Comparison of ENCODE assay signal across 8 cellular contexts in the genomic region with DNA sequence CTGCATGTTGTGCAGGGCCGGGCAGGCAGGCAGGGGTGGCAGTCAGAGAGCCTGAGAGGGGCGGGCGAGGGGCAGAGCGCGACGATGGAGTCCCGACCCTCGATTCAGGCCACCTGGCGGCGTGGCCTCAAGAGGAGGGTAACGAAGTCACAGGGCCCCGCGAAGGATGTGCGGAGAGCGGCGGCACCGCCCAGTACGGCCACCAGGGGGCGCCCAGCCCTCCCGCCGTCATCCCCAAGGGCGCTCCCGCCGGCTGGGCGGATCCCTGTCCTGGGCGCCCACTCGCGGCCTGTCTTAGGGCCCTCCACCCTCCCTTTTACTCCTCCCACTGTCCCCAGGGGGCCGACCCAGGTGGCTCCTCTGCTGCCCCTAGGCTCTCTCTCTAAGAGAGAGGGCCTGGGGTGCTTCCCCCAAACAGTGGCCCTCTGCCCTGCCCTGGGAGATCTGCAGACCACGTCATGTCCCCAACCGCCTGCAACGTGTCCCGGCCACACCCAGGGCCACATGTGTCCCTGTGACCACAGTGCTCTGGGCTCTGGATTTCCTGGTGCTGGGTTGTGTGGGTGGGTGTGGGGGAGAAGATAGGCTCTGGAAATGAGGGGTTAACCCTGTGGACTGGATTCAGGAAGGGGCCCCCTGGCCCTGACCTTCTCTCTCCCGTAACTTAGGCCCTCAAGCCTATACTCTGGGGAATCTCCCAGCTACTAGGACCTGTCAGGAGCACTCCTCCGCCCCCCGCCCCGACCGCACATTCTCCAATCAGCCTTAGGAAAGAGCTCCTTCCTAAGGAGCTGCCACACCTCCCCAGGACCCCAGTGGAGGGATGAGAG. TPM values are rescaled to one million over a fixed set of nuclear protein-coding genes. Genes with fewer than 3 reads are reported as not detected.
DNase-seq lines count a peak whose midpoint lies in the region; ATAC-seq and TF ChIP-seq lines count a peak whose summit lies in the region.

No MANE protein-coding gene starts in this region.

- H2AFZ ChIP-seq in parathyroid adenoma, result peak overlapping the region; percentile 78

- peak overlapping the region; percentile 45 for H3K4me2 ChIP-seq in parathyroid adenoma (ENCODE audit: low read length)

- in situ Hi-C loops in KBM-7 (cut with MboI; ENCODE audit: low pct_unique_long_range_greater_than_20kb, low sequenced_read_pairs), result no loop called here

- peak; percentile 73 for ATAC-seq in GM21526 (IDR thresholded peaks at IDR 0.05; ENCODE audit: low FRiP score, unreplicated experiment)

- TF ChIP-seq POLR2A in thyroid gland (IDR thresholded peaks at IDR 0.05), result peak in 1 of 2 donors; percentile 15

- no peaks in the 10 kb centered on the region for H3K36me3 ChIP-seq in SJSA1
- H3K36me3 ChIP-seq in parathyroid adenoma (ENCODE audit: control insufficient read depth, insufficient read depth, low read length), result no peaks in the 10 kb centered on the region
- H3K36me3 ChIP-seq in thyroid gland, result no peaks in the 10 kb centered on the region

- TF ChIP-seq CTCF in parathyroid adenoma (IDR thresholded peaks at IDR 0.05) (peak; percentile 96), thyroid gland (IDR thresholded peaks at IDR 0.05) (peak; percentile 82 to 99 (median 97))

- H3K4me1 ChIP-seq in SJSA1 (replicated peaks), result peaks cover 8% of the 10 kb centered on the region
- no peaks in the 10 kb centered on the region for H3K4me1 ChIP-seq in parathyroid adenoma
- peaks cover 10 to 11% of the 10 kb centered on the region in 2 donors for H3K4me1 ChIP-seq in thyroid gland

- 26% methylated on average over 20 of the region's 38 CpGs; no CpG with 5 or more reads in 1 of the 2 donors for WGBS in thyroid gland, 2 donors

- DNase-seq in DMS153 (lab: John Stamatoyannopoulos, UW) (peak; percentile 34), KBM-7 (peak; percentile 93), SJSA1 (ENCODE audit: low read depth in 1 of 2, low spot score in 2 of 2) (peak; percentile 79 to 80), globus pallidus (ENCODE audit: low spot score) (peak; percentile 51), thyroid gland (peak; percentile 74)
- peak; percentile 85 for DNase-seq in activated naive CD4-positive, alpha-beta T cell treated with Interleukin-2 at 50 U/mL for 16 hours

- H3K9me3 ChIP-seq in SJSA1 (replicated peaks) (no peaks in the 10 kb centered on the region), parathyroid adenoma (ENCODE audit: control insufficient read depth, low read length) (no peaks in the 10 kb centered on the region), thyroid gland (no peaks in the 10 kb centered on the region)

- H3K4me3 ChIP-seq in SJSA1 (no peak overlapping the region), parathyroid adenoma (ENCODE audit: low read depth, low read length) (no peak overlapping the region), thyroid gland (replicated peaks in 1 of 3) (peak overlapping the region in 1 of 3 donors; percentile 5)

- intact Hi-C loops in thyroid gland (cut with DNase I), result loop anchor here (5.0 to 10.0 kb wide), 2 partner anchors 49 to 241 kb away; partner anchors contain the start of gene ESRP2

- no peak overlapping the region for H3K9ac ChIP-seq in parathyroid adenoma

- H3K27me3 ChIP-seq in SJSA1 (replicated peaks) (no peaks in the 10 kb centered on the region), parathyroid adenoma (ENCODE audit: control insufficient read depth, insufficient read depth, low read length) (no peaks in the 10 kb centered on the region), thyroid gland (no peaks in the 10 kb centered on the region)

- H3K79me2 ChIP-seq in parathyroid adenoma, result no peaks in the 10 kb centered on the region

- H3K27ac ChIP-seq in SJSA1, result no peak overlapping the region
- peak overlapping the region; percentile 11 for H3K27ac ChIP-seq in parathyroid adenoma
- peak overlapping the region in 2 of 3 donors; percentile 7 to 46 for H3K27ac ChIP-seq in thyroid gland

RNA-seq across cellular contexts. Expression of gene DPEP2, which starts 5.9 kb away (rescaled TPM):
- 0.18 TPM in 1 of 2 replicates, not detected in the other for total RNA-seq in SJSA1 (2014; rRNA removed; shearing (Covaris generic))
- total RNA-seq in thyroid gland, result 1 to 10 TPM in 3 of 4 donors, under 1 TPM in 1; 0.22 to 2.5 (median 2.1) TPM

RNA-seq across cellular contexts. Expression of gene DPEP3, which starts 13.1 kb away (rescaled TPM):
- total RNA-seq in SJSA1 (2014; rRNA removed; shearing (Covaris generic)), result not detected in 2 replicates
- under 1 TPM in 2 of 4 donors, not detected in 2; 0.11 to 0.40 TPM for total RNA-seq in thyroid gland

RNA-seq across cellular contexts. Expression of gene DPEP2NB, which starts 22.3 kb away (rescaled TPM):
- not detected in 2 replicates for total RNA-seq in SJSA1 (2014; rRNA removed; shearing (Covaris generic))
- not detected for total RNA-seq in thyroid gland

RNA-seq across cellular contexts. Expression of gene SLC12A4, which starts 25.0 kb away (rescaled TPM):
- total RNA-seq in SJSA1 (2014; rRNA removed; shearing (Covaris generic)), result 62.9 and 87.8 TPM in 2 replicates
- 10 to 100 TPM; 47.0 to 65.1 (median 51.7) TPM for total RNA-seq in thyroid gland

RNA-seq across cellular contexts. Expression of gene DDX28, which starts 29.6 kb away (rescaled TPM):
- 13.1 and 13.2 TPM in 2 replicates for total RNA-seq in SJSA1 (2014; rRNA removed; shearing (Covaris generic))
- 10 to 100 TPM in 1 of 4 donors, 1 to 10 TPM in 3; 4.2 to 10.0 (median 6.6) TPM for total RNA-seq in thyroid gland

Comparison
In these comparisons a context has a peak if more than half of its experiments do, and no peak if none do; other contexts are left out.
1. DNase-seq: peak in every context shown above with its lines; median percentile 93 in KBM-7; 85 in activated naive CD4-positive, alpha-beta T cell treated with Interleukin-2 at 50 U/mL for 16 hours; 80 in SJSA1; 74 in thyroid gland; 51 in globus pallidus; 34 in DMS153.